16 cellular contexts compared by ENCODE assay signal in the genomic region with DNA sequence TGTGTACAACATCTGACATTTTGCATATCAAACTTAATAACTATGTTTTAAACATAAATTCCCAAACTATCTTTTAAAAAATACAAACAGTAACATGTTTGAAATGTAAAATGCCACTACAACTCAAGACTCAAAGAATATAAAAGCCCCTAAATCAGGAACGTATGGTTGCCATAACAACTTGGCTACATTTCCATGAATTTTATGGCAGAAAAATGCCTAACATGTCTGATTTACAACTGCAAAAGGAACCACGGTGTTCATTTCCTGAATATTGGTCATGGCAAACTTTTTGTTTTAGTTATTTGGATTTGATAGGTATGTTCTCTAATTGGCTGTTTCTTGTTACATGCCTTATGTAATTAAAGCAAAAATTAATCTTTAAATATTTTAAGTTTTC. TPM values are rescaled to one million over a fixed set of nuclear protein-coding genes. Genes with fewer than 3 reads are reported as not detected.
"Had no signal": no experiment of that assay in that cellular context is flagged by ENCODE, and none has a peak within 500 bp of the region (broad histone marks: within the 10 kb centered on the region; RNA-seq: fewer than 3 reads in every experiment).

No MANE protein-coding gene starts in this region.

- H3K79me2 ChIP-seq: parathyroid adenoma had no signal

- H3K36me3 Mint-ChIP-seq: T-cell had no signal

- H3K36me3 ChIP-seq: ascending aorta, cardiac muscle cell, esophagus squamous epithelium, left lung had no signal

- DNase-seq: activated CD4-positive, alpha-beta T cell treated with anti-CD3 and anti-CD28 coated beads for 4 hours; activated CD8-positive, alpha-beta memory T cell treated with anti-CD3 and anti-CD28 coated beads, Interleukin-2, amount 50 U/mL, for 4 hours; activated CD8-positive, alpha-beta T cell treated with anti-CD3 and anti-CD28 coated beads for 36 hours; esophagus squamous epithelium; foreskin fibroblast; head of caudate nucleus; left lung; mesenchymal stem cell; stimulated activated naive CD4-positive, alpha-beta T cell; T-cell; T1000; testis had no signal

- H3K9ac ChIP-seq: parathyroid adenoma had no signal

- H3K27me3 ChIP-seq: ascending aorta, cardiac muscle cell, testis had no signal

- H3K4me3 ChIP-seq: ascending aorta, cardiac muscle cell, left lung, testis had no signal

- H3K27ac ChIP-seq: ascending aorta, cardiac muscle cell, left lung, parathyroid adenoma, testis had no signal

- H3K9me3 Mint-ChIP-seq: activated CD8-positive, alpha-beta T cell treated with anti-CD3 and anti-CD28 coated beads for 36 hours; neural crest cell; T-cell had no signal

- ATAC-seq: activated CD8-positive, alpha-beta T cell treated with anti-CD3 and anti-CD28 coated beads for 36 hours; left lung; T-cell had no signal

- H3K9me3 ChIP-seq: ascending aorta, esophagus squamous epithelium, left lung, testis had no signal

- H3K4me1 ChIP-seq: ascending aorta, left lung, testis had no signal

- H3K27ac Mint-ChIP-seq: activated CD8-positive, alpha-beta T cell treated with anti-CD3 and anti-CD28 coated beads for 36 hours; T-cell had no signal

- H3K4me3 Mint-ChIP-seq: activated CD8-positive, alpha-beta T cell treated with anti-CD3 and anti-CD28 coated beads for 36 hours; T-cell had no signal

RNA-seq across cellular contexts. Expression of a gene that starts 2.0 kb away (rescaled TPM):
- total RNA-seq: activated CD8-positive, alpha-beta T cell treated with anti-CD3 and anti-CD28 coated beads for 36 hours; ascending aorta; T-cell had no signal

RNA-seq across cellular contexts. Expression of a gene that starts 42.2 kb away (rescaled TPM):
- total RNA-seq: ascending aorta had no signal
